ENCODE assay signal across 1 cellular context in genomic region chr4:48216563-48216962, GRCh38.
TF ChIP-seq lines count a peak whose summit lies in the region.

No MANE protein-coding gene starts in this region.

TF ChIP-seq in IMR-90, 13 proteins besides CTCF, POLR2A, EP300 and RAD21:
- TF ChIP-seq MAFK (IDR thresholded peaks at IDR 0.05; ENCODE audit: low read depth, low read length) (peak; percentile 53; the same call in 1 of the 2 replicates), CEBPB (IDR thresholded peaks at IDR 0.05; ENCODE audit: low read depth, low read length) (no peak)
